In genomic region chr22:45579806-45580702, GRCh38 we compare ENCODE assay signal across 1 cellular context.
TF ChIP-seq lines count a peak whose summit lies in the region.

No MANE protein-coding gene starts in this region.

TF ChIP-seq in A549, 52 proteins besides CTCF, POLR2A, EP300 and RAD21:
- TF ChIP-seq ZFP36 (IDR thresholded peaks at IDR 0.05; ENCODE audit: borderline replicate concordance, partially characterized antibody) (peak; percentile 65), CBX8 (IDR thresholded peaks at IDR 0.05) (no peak)
